Comparison of ENCODE assay signal across 1 cellular context in the genomic region with DNA sequence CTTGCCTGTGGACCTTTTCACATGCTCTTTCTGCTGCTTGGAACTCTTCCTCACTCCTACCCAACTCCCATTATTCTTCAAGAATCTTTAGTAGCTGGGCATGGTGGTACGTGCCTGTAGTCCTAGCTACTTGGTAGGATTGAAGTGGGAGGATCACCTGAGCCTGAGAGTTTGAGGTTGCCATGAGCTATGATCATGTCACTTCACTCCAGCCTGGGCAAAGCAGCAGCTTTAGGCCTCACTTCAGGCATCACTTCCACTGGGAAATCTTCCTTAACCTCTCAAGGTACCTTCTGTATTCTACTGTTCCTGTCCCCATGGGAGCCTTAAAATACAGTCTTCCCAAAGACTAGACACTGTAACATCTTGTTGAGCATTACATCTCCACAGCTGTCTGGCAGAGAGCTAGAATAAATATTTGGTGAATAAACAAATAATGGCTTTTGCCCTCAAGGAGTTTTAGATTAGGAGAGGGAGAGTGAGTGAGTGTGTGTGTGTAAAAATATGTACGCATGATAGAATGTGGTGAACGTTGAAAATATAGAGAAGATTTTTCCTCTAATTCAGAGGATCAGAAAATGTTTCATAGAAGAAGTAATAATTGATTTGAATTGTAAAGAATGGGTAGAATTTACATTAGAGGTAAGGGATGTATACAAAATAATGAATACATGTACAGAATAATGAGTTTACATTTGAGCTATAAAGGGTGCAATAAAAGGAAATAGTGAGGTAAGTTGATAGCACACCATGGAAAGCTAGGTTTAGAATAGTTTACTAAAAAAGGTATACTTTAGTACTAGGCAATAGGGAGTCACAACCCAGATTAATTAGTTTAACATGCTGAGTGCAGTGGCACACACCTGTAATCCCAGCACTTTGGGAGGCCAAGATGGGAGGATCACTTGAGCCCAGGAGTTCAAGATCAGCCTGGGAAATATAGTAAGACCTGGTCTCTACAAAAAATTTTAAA.
TF ChIP-seq lines count a peak whose summit lies in the region.

No MANE protein-coding gene starts in this region.

TF ChIP-seq in HEK293, 187 proteins besides CTCF, POLR2A, EP300 and RAD21 (continued from another document):
- TF ChIP-seq, protein P1, sequence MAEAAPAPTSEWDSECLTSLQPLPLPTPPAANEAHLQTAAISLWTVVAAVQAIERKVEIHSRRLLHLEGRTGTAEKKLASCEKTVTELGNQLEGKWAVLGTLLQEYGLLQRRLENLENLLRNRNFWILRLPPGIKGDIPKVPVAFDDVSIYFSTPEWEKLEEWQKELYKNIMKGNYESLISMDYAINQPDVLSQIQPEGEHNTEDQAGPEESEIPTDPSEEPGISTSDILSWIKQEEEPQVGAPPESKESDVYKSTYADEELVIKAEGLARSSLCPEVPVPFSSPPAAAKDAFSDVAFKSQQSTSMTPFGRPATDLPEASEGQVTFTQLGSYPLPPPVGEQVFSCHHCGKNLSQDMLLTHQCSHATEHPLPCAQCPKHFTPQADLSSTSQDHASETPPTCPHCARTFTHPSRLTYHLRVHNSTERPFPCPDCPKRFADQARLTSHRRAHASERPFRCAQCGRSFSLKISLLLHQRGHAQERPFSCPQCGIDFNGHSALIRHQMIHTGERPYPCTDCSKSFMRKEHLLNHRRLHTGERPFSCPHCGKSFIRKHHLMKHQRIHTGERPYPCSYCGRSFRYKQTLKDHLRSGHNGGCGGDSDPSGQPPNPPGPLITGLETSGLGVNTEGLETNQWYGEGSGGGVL (tag by site-specific recombination; IDR thresholded peaks at IDR 0.05): peak; percentile 66; the same call in 1 of the 2 replicates
- no peak for TF ChIP-seq ZNF202 (tag by site-specific recombination; IDR thresholded peaks at IDR 0.05; ENCODE audit: borderline replicate concordance)
- no peak for TF ChIP-seq ZNF664 (tag by site-specific recombination; IDR thresholded peaks at IDR 0.05)
- TF ChIP-seq ZNF302 (tag by site-specific recombination; IDR thresholded peaks at IDR 0.05; ENCODE audit: low read depth): peak; percentile 68; the same call in 1 of the 2 replicates
- no peak for TF ChIP-seq ZNF558 (tag by site-specific recombination; IDR thresholded peaks at IDR 0.05)
- TF ChIP-seq KLF8 (tag by site-specific recombination; IDR thresholded peaks at IDR 0.05): peak; percentile 67
- TF ChIP-seq, protein P2, sequence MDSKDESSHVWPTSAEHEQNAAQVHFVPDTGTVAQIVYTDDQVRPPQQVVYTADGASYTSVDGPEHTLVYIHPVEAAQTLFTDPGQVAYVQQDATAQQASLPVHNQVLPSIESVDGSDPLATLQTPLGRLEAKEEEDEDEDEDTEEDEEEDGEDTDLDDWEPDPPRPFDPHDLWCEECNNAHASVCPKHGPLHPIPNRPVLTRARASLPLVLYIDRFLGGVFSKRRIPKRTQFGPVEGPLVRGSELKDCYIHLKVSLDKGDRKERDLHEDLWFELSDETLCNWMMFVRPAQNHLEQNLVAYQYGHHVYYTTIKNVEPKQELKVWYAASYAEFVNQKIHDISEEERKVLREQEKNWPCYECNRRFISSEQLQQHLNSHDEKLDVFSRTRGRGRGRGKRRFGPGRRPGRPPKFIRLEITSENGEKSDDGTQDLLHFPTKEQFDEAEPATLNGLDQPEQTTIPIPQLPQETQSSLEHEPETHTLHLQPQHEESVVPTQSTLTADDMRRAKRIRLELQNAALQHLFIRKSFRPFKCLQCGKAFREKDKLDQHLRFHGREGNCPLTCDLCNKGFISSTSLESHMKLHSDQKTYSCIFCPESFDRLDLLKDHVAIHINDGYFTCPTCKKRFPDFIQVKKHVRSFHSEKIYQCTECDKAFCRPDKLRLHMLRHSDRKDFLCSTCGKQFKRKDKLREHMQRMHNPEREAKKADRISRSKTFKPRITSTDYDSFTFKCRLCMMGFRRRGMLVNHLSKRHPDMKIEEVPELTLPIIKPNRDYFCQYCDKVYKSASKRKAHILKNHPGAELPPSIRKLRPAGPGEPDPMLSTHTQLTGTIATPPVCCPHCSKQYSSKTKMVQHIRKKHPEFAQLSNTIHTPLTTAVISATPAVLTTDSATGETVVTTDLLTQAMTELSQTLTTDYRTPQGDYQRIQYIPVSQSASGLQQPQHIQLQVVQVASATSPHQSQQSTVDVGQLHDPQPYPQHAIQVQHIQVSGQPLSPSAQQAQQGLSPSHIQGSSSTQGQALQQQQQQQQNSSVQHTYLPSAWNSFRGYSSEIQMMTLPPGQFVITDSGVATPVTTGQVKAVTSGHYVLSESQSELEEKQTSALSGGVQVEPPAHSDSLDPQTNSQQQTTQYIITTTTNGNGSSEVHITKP (tag by site-specific recombination; IDR thresholded peaks at IDR 0.05): peak; percentile 30; the same call in 1 of the 2 replicates
- peak; percentile 21; the same call in 1 of the 2 replicates for TF ChIP-seq ZEB2 (tag by site-specific recombination; IDR thresholded peaks at IDR 0.05)
- TF ChIP-seq, protein P3, sequence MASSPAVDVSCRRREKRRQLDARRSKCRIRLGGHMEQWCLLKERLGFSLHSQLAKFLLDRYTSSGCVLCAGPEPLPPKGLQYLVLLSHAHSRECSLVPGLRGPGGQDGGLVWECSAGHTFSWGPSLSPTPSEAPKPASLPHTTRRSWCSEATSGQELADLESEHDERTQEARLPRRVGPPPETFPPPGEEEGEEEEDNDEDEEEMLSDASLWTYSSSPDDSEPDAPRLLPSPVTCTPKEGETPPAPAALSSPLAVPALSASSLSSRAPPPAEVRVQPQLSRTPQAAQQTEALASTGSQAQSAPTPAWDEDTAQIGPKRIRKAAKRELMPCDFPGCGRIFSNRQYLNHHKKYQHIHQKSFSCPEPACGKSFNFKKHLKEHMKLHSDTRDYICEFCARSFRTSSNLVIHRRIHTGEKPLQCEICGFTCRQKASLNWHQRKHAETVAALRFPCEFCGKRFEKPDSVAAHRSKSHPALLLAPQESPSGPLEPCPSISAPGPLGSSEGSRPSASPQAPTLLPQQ (tag by site-specific recombination; IDR thresholded peaks at IDR 0.05): peak; percentile 28; the same call in 1 of the 2 replicates
- peak; percentile 71 for TF ChIP-seq OSR2 (tag by site-specific recombination; IDR thresholded peaks at IDR 0.05)
- no peak for TF ChIP-seq ZNF211 (tag by site-specific recombination; IDR thresholded peaks at IDR 0.05; ENCODE audit: low read depth)
- TF ChIP-seq, protein P4, sequence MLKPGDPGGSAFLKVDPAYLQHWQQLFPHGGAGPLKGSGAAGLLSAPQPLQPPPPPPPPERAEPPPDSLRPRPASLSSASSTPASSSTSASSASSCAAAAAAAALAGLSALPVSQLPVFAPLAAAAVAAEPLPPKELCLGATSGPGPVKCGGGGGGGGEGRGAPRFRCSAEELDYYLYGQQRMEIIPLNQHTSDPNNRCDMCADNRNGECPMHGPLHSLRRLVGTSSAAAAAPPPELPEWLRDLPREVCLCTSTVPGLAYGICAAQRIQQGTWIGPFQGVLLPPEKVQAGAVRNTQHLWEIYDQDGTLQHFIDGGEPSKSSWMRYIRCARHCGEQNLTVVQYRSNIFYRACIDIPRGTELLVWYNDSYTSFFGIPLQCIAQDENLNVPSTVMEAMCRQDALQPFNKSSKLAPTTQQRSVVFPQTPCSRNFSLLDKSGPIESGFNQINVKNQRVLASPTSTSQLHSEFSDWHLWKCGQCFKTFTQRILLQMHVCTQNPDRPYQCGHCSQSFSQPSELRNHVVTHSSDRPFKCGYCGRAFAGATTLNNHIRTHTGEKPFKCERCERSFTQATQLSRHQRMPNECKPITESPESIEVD (tag by site-specific recombination; IDR thresholded peaks at IDR 0.05): peak; percentile 19; the same call in 1 of the 2 replicates
- TF ChIP-seq ZNF501 (tag by site-specific recombination; IDR thresholded peaks at IDR 0.05): no peak
- TF ChIP-seq KLF7 (tag by site-specific recombination; IDR thresholded peaks at IDR 0.05; ENCODE audit: borderline replicate concordance): no peak
- TF ChIP-seq KLF10 (tag by site-specific recombination; IDR thresholded peaks at IDR 0.05): peak; percentile 25; the same call in 1 of the 2 replicates
- peak; percentile 56; the same call in 1 of the 2 replicates for TF ChIP-seq ZNF843 (tag by site-specific recombination; IDR thresholded peaks at IDR 0.05)
- TF ChIP-seq, protein P5, sequence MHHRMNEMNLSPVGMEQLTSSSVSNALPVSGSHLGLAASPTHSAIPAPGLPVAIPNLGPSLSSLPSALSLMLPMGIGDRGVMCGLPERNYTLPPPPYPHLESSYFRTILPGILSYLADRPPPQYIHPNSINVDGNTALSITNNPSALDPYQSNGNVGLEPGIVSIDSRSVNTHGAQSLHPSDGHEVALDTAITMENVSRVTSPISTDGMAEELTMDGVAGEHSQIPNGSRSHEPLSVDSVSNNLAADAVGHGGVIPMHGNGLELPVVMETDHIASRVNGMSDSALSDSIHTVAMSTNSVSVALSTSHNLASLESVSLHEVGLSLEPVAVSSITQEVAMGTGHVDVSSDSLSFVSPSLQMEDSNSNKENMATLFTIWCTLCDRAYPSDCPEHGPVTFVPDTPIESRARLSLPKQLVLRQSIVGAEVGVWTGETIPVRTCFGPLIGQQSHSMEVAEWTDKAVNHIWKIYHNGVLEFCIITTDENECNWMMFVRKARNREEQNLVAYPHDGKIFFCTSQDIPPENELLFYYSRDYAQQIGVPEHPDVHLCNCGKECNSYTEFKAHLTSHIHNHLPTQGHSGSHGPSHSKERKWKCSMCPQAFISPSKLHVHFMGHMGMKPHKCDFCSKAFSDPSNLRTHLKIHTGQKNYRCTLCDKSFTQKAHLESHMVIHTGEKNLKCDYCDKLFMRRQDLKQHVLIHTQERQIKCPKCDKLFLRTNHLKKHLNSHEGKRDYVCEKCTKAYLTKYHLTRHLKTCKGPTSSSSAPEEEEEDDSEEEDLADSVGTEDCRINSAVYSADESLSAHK (tag by site-specific recombination; IDR thresholded peaks at IDR 0.05): peak; percentile 17; the same call in 1 of the 2 replicates
- 0 out of 2 replicates have a peak, but pooled peaks have one; percentile 34 for TF ChIP-seq BCL11A (tag by site-specific recombination; IDR thresholded peaks at IDR 0.05; ENCODE audit: low read depth)
- TF ChIP-seq WT1 (tag by site-specific recombination; IDR thresholded peaks at IDR 0.05): 0 out of 2 replicates have a peak, but pooled peaks have one; percentile 52
